10 cellular contexts compared by ENCODE assay signal in the genomic region with DNA sequence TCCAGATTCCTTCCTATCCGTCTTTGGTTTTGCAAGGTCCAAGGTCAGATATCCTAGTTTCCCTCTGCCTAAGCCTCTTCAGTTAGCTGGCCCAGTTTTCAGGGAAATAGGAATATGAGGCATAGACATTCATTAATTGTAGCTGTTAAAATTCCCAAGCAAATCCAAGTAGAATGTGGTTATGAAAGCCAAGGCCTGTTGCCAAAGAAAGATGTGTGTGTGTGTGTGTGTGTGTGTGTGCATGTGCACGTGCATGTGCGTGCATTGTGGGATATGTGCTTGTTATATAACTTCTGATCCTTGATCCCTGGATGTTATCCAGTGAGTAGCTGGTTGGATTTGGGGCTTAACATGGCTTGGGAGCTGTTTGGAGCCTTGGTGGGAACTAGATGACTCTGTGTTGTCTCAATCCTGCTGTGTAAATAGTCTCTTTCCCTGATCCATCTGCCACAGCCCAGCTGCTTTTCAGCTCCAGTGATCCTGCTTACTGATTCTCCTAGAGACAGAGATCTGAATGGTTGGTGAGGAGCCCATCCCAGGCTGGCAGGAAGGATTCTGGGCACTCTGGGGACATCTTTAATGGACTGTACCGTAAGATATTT.
DNase-seq lines count a peak whose midpoint lies in the region; ATAC-seq, FAIRE-seq and TF ChIP-seq lines count a peak whose summit lies in the region.
"Had no signal": no experiment of that assay in that cellular context is flagged by ENCODE, and none has a peak within 500 bp of the region (broad histone marks: within the 10 kb centered on the region; RNA-seq: fewer than 3 reads in every experiment).

No MANE protein-coding gene starts in this region.

- no peaks in the 10 kb centered on the region for H3K9me2 ChIP-seq in GM23248 (ENCODE audit: insufficient read depth)

- H4K20me1 ChIP-seq in GM23248 (ENCODE audit: insufficient read depth): no peaks in the 10 kb centered on the region

- peaks cover 49% of the 10 kb centered on the region for H3K4me1 ChIP-seq in GM23248 (ENCODE audit: insufficient read depth)
- H3K4me1 ChIP-seq in heart left ventricle: peaks cover 0 to 23% (median 8%) of the 10 kb centered on the region in 12 donors
- peaks cover 0 to 19% (median 10%) of the 10 kb centered on the region in 4 donors for H3K4me1 ChIP-seq in sigmoid colon

- in situ Hi-C loops in GM23248 (cut with MboI): no loop called here

- no peaks in the 10 kb centered on the region for H3K79me2 ChIP-seq in GM23248 (ENCODE audit: insufficient read depth)

- H3K9ac ChIP-seq in GM23248: peak overlapping the region; percentile 6; the same call in 1 of the 2 replicates

- ATAC-seq in heart left ventricle (peak; percentile 49 to 84 (median 54)), GM21825 (IDR thresholded peaks at IDR 0.05; ENCODE audit: unreplicated experiment) (no peak), GM21526 (IDR thresholded peaks at IDR 0.05; ENCODE audit: low FRiP score, unreplicated experiment) (no peak)

- H3K36me3 ChIP-seq in GM23248 (ENCODE audit: low read depth) (no peaks in the 10 kb centered on the region), heart left ventricle (no peaks in the 10 kb centered on the region), sigmoid colon (no peaks in the 10 kb centered on the region)
- H3K36me3 ChIP-seq: cardiac muscle cell had no signal

- TF ChIP-seq EP300 in sigmoid colon (IDR thresholded peaks at IDR 0.05): no peak

- peak overlapping the region; percentile 13 for H3K4me2 ChIP-seq in GM23248 (ENCODE audit: unreplicated experiment)

- H2AFZ ChIP-seq in GM23248: peak overlapping the region; percentile 11; the same call in 1 of the 2 replicates

- intact Hi-C loops in heart left ventricle (cut with DNase I): no loop called here
- intact Hi-C loops in sigmoid colon (cut with DNase I): no loop called here

- H3F3A ChIP-seq in GM23248 (ENCODE audit: insufficient read depth): peaks cover 38% of the 10 kb centered on the region

- H3K9me3 ChIP-seq in GM23248 (ENCODE audit: low read depth) (no peaks in the 10 kb centered on the region), heart left ventricle (no peaks in the 10 kb centered on the region), sigmoid colon (no peaks in the 10 kb centered on the region)

- TF ChIP-seq POLR2A in heart left ventricle (IDR thresholded peaks at IDR 0.05) (no peak), sigmoid colon (IDR thresholded peaks at IDR 0.05) (no peak), GM12892 (IDR thresholded peaks at IDR 0.05; ENCODE audit: low read depth, low read length) (no peak)

- no peak overlapping the region for H3K4me3 ChIP-seq in GM23248
- H3K4me3 ChIP-seq in heart left ventricle: no peak overlapping the region
- no peak overlapping the region for H3K4me3 ChIP-seq in sigmoid colon
- H3K4me3 ChIP-seq: cardiac muscle cell, GM12878 had no signal

- H3K27me3 ChIP-seq in GM23248 (replicated peaks; ENCODE audit: insufficient read depth) (no peaks in the 10 kb centered on the region), heart left ventricle (no peaks in the 10 kb centered on the region), sigmoid colon (no peaks in the 10 kb centered on the region)
- H3K27me3 ChIP-seq: cardiac muscle cell had no signal

- WGBS in GM23248 (ENCODE audit: low coverage in 1 of 2, low lambda C conversion rate in 2 of 2, missing lambda C conversion rate in 2 of 2), 2 experiments: 20 to 22% methylated on average over 4 of the region's 4 CpGs
- 26 to 56% (median 41%) methylated on average over 4 of the region's 4 CpGs for WGBS in heart left ventricle, 4 donors
- 29 to 51% methylated on average over 4 of the region's 4 CpGs for WGBS in sigmoid colon, 2 donors

- DNase-seq in GM23248 (peak; percentile 62), SHP77 treated with DMSO at 0.1 percent for 48 hours (lab: John Stamatoyannopoulos, UW) (peak; percentile 89), heart left ventricle (peak in 2 of 5 donors; percentile 30 to 44), sigmoid colon (peak; percentile 80), GM12892 (ENCODE audit: insufficient read length) (no peak), SK-N-DZ (ENCODE audit: low spot score) (no peak)

- H3K27ac ChIP-seq in GM23248: peak overlapping the region; percentile 56
- peak overlapping the region in 10 of 12 donors; percentile 5 to 76 (median 53) for H3K27ac ChIP-seq in heart left ventricle
- H3K27ac ChIP-seq in sigmoid colon: peak overlapping the region in 3 of 4 donors; percentile 46 to 62 (median 62)
- H3K27ac ChIP-seq: cardiac muscle cell had no signal

- FAIRE-seq in GM12892 (lab: Jason Lieb, UNC): no peak
- FAIRE-seq: GM12878 had no signal

- TF ChIP-seq CTCF in heart left ventricle (IDR thresholded peaks at IDR 0.05) (no peak), sigmoid colon (IDR thresholded peaks at IDR 0.05) (no peak)

Comparison
In these comparisons a context has a peak if more than half of its experiments do, and no peak if none do; other contexts are left out.
1. DNase-seq: peak in GM23248 (single experiment), SHP77 treated with DMSO at 0.1 percent for 48 hours (single experiment) and sigmoid colon (single experiment); none in GM12892 (single experiment) and SK-N-DZ (single experiment).
2. ATAC-seq: peak in heart left ventricle (4 of 4); none in GM21825 (single experiment) and GM21526 (single experiment).
3. Peak in every context shown above with its lines, with median percentiles within 50 percentile points of each other: H3K27ac ChIP-seq.